Comparison of ENCODE assay signal across 11 cellular contexts in genomic region chr12:14171111-14171510, GRCh38.
DNase-seq lines count a peak whose midpoint lies in the region; ATAC-seq, FAIRE-seq and TF ChIP-seq lines count a peak whose summit lies in the region.
"Had no signal": no experiment of that assay in that cellular context is flagged by ENCODE, and none has a peak within 500 bp of the region (broad histone marks: within the 10 kb centered on the region; RNA-seq: fewer than 3 reads in every experiment).

No MANE protein-coding gene starts in this region.

- H2AFZ ChIP-seq in OCI-LY7 (ENCODE audit: low read length) = peak overlapping the region; percentile 75; the same call in 1 of the 2 replicates

- no peak for FAIRE-seq in RCC 7860 (lab: Jason Lieb, UNC)
- FAIRE-seq: TTC549 had no signal

- no peaks in the 10 kb centered on the region; the same call in 1 of the 2 replicates for H3K36me3 ChIP-seq in OCI-LY7 (ENCODE audit: insufficient read depth, low read length)
- no peaks in the 10 kb centered on the region for H3K36me3 ChIP-seq in tibial nerve
- H3K36me3 ChIP-seq: cardiac muscle cell, sigmoid colon had no signal

- no peak for TF ChIP-seq POLR2A in tibial nerve (IDR thresholded peaks at IDR 0.05)

- no peaks in the 10 kb centered on the region for H3K9me2 ChIP-seq in OCI-LY7 (ENCODE audit: insufficient read depth, low read length)

- peaks cover 48% of the 10 kb centered on the region for H3K4me1 ChIP-seq in OCI-LY7 (ENCODE audit: insufficient read depth, low read length, poor library complexity, severe bottlenecking)
- H3K4me1 ChIP-seq in tibial nerve = peaks cover 0 to 5% (median 0%) of the 10 kb centered on the region in 4 donors
- H3K4me1 ChIP-seq: sigmoid colon had no signal

- no peak for TF ChIP-seq CTCF in OCI-LY7 (conservative IDR thresholded peaks at IDR 0.05; ENCODE audit: low read length)
- no peak for TF ChIP-seq CTCF in tibial nerve (IDR thresholded peaks at IDR 0.05)

- no peaks in the 10 kb centered on the region for H3K9me3 ChIP-seq in OCI-LY7 (ENCODE audit: low read length)
- no peaks in the 10 kb centered on the region for H3K9me3 ChIP-seq in tibial nerve
- H3K9me3 ChIP-seq: sigmoid colon had no signal

- H3K4me3 ChIP-seq in OCI-LY7 (ENCODE audit: low read depth, low read length, poor library complexity, severe bottlenecking) = peak overlapping the region; percentile 41
- no peak overlapping the region for H3K4me3 ChIP-seq in tibial nerve
- H3K4me3 ChIP-seq: cardiac muscle cell, sigmoid colon had no signal

- 87 to 92% methylated on average over 4 of the region's 4 CpGs for WGBS in tibial nerve, 2 donors

- no TSS peak for BruUV-seq in OCI-LY7 (replicated peaks; lab: Mats Ljungman, UMichigan)

- no peak for TF ChIP-seq EP300 in tibial nerve (IDR thresholded peaks at IDR 0.05)

- no peaks in the 10 kb centered on the region for H3K79me2 ChIP-seq in OCI-LY7 (ENCODE audit: insufficient read depth, low read depth, low read length)

- no peaks in the 10 kb centered on the region for H3K27me3 ChIP-seq in tibial nerve
- H3K27me3 ChIP-seq: sigmoid colon had no signal

- intact Hi-C loops in OCI-LY7 (cut with micrococcal nuclease; ENCODE audit: unreplicated experiment) = no loop called here

- peak overlapping the region; percentile 62 for H3K4me2 ChIP-seq in OCI-LY7 (ENCODE audit: low read length)

- CTCF ChIA-PET in OCI-LY7 (lab: Charles Lee; ENCODE audit: unreplicated experiment) = interaction anchor here (0.6 to 0.7 kb wide), 2 partner anchors 226 to 371 kb away, joined by 3 read pairs; no protein-coding TSS in a partner anchor

- peak; percentile 40 for ATAC-seq in GM18520 (IDR thresholded peaks at IDR 0.05; ENCODE audit: unreplicated experiment)
- peak; percentile 84 for ATAC-seq in GM21528 (IDR thresholded peaks at IDR 0.05; ENCODE audit: low FRiP score, unreplicated experiment)
- peak; percentile 73 for ATAC-seq in HG03175 (IDR thresholded peaks at IDR 0.05; ENCODE audit: unreplicated experiment)
- ATAC-seq in HG03097 (IDR thresholded peaks at IDR 0.05; ENCODE audit: low FRiP score, unreplicated experiment) = no peak

- H4K20me1 ChIP-seq in OCI-LY7 (ENCODE audit: insufficient read depth, low read length) = no peaks in the 10 kb centered on the region

- H3K27ac ChIP-seq in OCI-LY7 (ENCODE audit: low read depth, low read length, poor library complexity, severe bottlenecking) (peak overlapping the region; percentile 71), tibial nerve (no peak overlapping the region)
- H3K27ac ChIP-seq: cardiac muscle cell, sigmoid colon had no signal

- DNase-seq in OCI-LY7 (ENCODE audit: low spot score) = peak; percentile 90
- DNase-seq in activated naive CD4-positive, alpha-beta T cell treated with anti-CD3 and anti-CD28 coated beads, Interleukin-2, amount 50 U/mL, for 16 hours = no peak
- no peak for DNase-seq in RCC 7860 (ENCODE audit: low spot score)
- DNase-seq in tibial nerve (ENCODE audit: low spot score in 2 of 2) = no peak
- DNase-seq: sigmoid colon had no signal

- POLR2A ChIA-PET in OCI-LY7 (lab: Charles Lee) = interaction anchor here (0.7 to 1.5 kb wide), 16 partner anchors 9 to 600 kb away, joined by 3 to 17 read pairs (median 4); no protein-coding TSS in a partner anchor
